Comparison of ENCODE assay signal across 17 cellular contexts in the genomic region with DNA sequence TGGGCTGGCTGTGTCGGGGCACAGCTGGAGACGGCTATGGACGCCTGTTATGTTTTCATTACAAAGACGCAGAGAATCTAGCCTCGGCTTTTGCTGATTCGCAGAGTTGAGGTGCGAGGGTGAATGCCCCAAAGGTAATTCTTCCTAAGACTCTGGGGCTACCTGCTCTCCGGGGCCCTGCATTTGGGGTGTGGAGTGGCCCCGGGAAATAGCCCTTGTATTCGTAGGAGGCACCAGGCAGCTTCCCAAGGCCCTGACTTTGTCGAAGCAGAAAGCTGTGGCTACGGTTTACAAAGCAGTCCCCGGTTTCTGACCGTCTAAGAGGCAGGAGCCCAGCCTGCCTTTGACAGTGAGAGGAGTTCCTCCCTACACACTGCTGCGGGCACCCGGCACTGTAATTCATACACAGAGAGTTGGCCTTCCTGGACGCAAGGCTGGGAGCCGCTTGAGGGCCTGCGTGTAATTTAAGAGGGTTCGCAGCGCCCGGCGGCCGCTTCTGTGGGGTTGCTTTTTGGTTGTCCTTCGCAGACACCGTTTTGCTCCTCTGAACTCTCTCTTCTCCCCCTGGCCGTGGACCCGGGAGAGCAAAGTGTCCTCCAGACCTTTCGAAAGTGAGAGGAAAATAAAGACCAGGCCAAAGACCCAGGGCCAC. TPM values are rescaled to one million over a fixed set of nuclear protein-coding genes. Genes with fewer than 3 reads are reported as not detected.
"Had no signal": no experiment of that assay in that cellular context is flagged by ENCODE, and none has a peak within 500 bp of the region (broad histone marks: within the 10 kb centered on the region; RNA-seq: fewer than 3 reads in every experiment).

No MANE protein-coding gene starts in this region.

- H3K36me3 ChIP-seq: cardiac muscle cell, heart left ventricle, left ventricle myocardium inferior, suprapubic skin, upper lobe of left lung had no signal

- DNase-seq: activated CD4-positive, alpha-beta T cell treated with anti-CD3 and anti-CD28 coated beads, Interleukin-2, amount 50 U/mL, for 1 hour; activated CD4-positive, CD25-positive, alpha-beta regulatory T cell; activated T-cell treated with anti-CD3 and anti-CD28 coated beads, Interleukin-2, amount 50 U/mL, for 72 hours; heart left ventricle; left ventricle myocardium inferior; mesenchymal stem cell; stimulated activated CD4-positive, alpha-beta T cell treated with anti-CD3 and anti-CD28 coated beads, Interleukin-12 subunit alpha, Interleukin-12 subunit beta, amount 100 ng/mL, for 4 hours; stimulated activated CD4-positive, alpha-beta T cell treated with anti-CD3 and anti-CD28 coated beads, Interleukin-2, amount 100 ng/mL, for 48 hours; stimulated activated naive CD8-positive, alpha-beta T cell treated with anti-CD3 and anti-CD28 coated beads, Interleukin-15, Interleukin-2, amounts not matched to agents 100 U/mL and 50 U/mL, for 24 hours; T-cell had no signal

- H3K27ac ChIP-seq: cardiac muscle cell, heart left ventricle, left ventricle myocardium inferior, psoas muscle, SK-N-MC, suprapubic skin, upper lobe of left lung had no signal

- H3K9me3 ChIP-seq: heart left ventricle, left ventricle myocardium inferior, psoas muscle, suprapubic skin, upper lobe of left lung had no signal

- H3K4me1 ChIP-seq: suprapubic skin had no signal

- H3K4me3 ChIP-seq: cardiac muscle cell, heart left ventricle, left ventricle myocardium inferior, psoas muscle, SK-N-MC, upper lobe of left lung had no signal

RNA-seq across cellular contexts. Expression of a gene that starts 1.9 kb away (rescaled TPM):
- total RNA-seq: activated T-cell treated with anti-CD3 and anti-CD28 coated beads, Interleukin-2, amount 50 U/mL, for 72 hours; cardiac muscle cell; frontal cortex; heart left ventricle; left ventricle myocardium inferior; psoas muscle; T-cell; upper lobe of left lung had no signal
- polyA plus RNA-seq: cardiac muscle cell, heart left ventricle, keratinocyte had no signal
